8 cellular contexts compared by ENCODE assay signal in the genomic region with DNA sequence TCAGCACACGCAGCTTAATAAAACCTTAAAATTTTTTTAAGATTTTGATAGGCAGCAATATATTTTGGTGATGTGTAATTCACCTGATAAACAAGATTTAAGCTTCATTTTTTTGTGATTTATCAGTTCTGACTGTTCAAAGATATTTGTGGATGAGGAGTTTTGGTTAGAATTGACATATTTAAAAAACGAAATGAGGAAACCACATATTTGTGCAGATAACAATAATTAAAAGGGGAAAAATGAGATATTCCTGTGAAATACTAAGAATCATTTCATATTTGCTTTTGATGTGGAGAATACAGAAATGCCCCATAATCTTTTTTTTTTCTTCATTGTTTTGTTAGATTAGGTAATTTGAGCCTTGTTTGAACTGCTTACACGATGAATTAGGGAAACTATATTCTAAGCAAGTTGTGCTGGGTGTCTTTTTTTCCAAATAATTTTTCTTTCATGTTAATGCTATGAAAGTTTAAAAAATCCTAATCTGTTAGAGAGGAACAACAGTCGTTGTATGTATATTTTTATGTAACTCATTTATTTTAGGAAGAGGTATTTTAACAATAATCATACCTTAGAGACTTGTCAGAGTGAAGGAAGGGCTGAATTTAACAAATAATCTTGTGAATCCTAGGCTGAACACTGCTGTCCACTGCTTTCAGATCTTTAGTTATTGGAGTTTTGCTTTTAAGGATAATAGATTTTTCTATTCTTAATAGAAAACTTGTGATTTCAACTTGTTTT. TPM values are rescaled to one million over a fixed set of nuclear protein-coding genes. Genes with fewer than 3 reads are reported as not detected.
A peak's percentile ranks its signal among the peaks of the same experiment; 100 is the strongest.
DNase-seq lines count a peak whose midpoint lies in the region; ATAC-seq, FAIRE-seq and TF ChIP-seq lines count a peak whose summit lies in the region.

No MANE protein-coding gene starts in this region.

- DNase-seq in A549 (ENCODE audit: low read depth in 1 of 2, low spot score in 1 of 2) (no peak), HL-60 (ENCODE audit: low read depth in 1 of 2, low spot score in 1 of 2) (no peak), body of pancreas (no peak), NCI-H1105 treated with DMSO at 0.1 percent for 48 hours (lab: John Stamatoyannopoulos, UW) (no peak), NK-92 (lab: John Stamatoyannopoulos, UW; ENCODE audit: unreplicated experiment) (no peak), D341Med (ENCODE audit: low spot score) (no peak)

- peak overlapping the region; percentile 78 for H3K4me2 ChIP-seq in A549

- TF ChIP-seq RAD21 in A549 (conservative IDR thresholded peaks at IDR 0.05 in 1 of 2, IDR thresholded peaks at IDR 0.05 in 1 of 2), result no peak

- H3K4me3 ChIP-seq in A549, result peak overlapping the region; percentile 87
- peak overlapping the region; percentile 58 for H3K4me3 ChIP-seq in HL-60 (replicated peaks; ENCODE audit: insufficient read depth, low read length)
- H3K4me3 ChIP-seq in body of pancreas, result no peak overlapping the region
- H3K4me3 ChIP-seq in mesodermal cell (ENCODE audit: extremely low read depth, insufficient read depth, low read length, poor library complexity, severe bottlenecking), result peak overlapping the region; percentile 70

- no peaks in the 10 kb centered on the region for H3K27me3 ChIP-seq in HL-60 (ENCODE audit: insufficient read depth, poor library complexity, severe bottlenecking)
- H3K27me3 ChIP-seq in body of pancreas, result no peaks in the 10 kb centered on the region

- H3K27ac ChIP-seq in A549 (no peak overlapping the region; a peak in 1 of 6 replicates), HL-60 (replicated peaks) (peak overlapping the region; percentile 23; the same call in 1 of the 2 replicates), body of pancreas (peak overlapping the region in 3 of 4 donors; percentile 97 to 99 (median 99)), mesodermal cell (ENCODE audit: low read depth, low read length, severe bottlenecking) (no peak overlapping the region)

- CTCF ChIA-PET in A549 (lab: Yijun Ruan, JAX), result interaction anchor here (1.0 kb wide), 1 partner anchor 101 kb away, joined by 3 read pairs; no protein-coding TSS in a partner anchor

- no peak for FAIRE-seq in A549 (lab: Jason Lieb, UNC)

- POLR2A ChIA-PET in A549 (lab: Yijun Ruan, JAX), result interaction anchor here (0.8 to 1.2 kb wide), 2 partner anchors 47 to 62 kb away, joined by 3 read pairs; no protein-coding TSS in a partner anchor

- H3K36me3 ChIP-seq in body of pancreas (replicated peaks in 1 of 2; ENCODE audit: insufficient read depth in 1 of 2, low read depth in 2 of 2) (no peaks in the 10 kb centered on the region), mesodermal cell (ENCODE audit: control insufficient read depth, insufficient read depth, low read length) (peaks cover 9% of the 10 kb centered on the region)

- ATAC-seq in A549 (no peak), body of pancreas (no peak), GM21447 (IDR thresholded peaks at IDR 0.05; ENCODE audit: unreplicated experiment) (no peak)

- no peaks in the 10 kb centered on the region for H3K9me3 ChIP-seq in A549
- H3K9me3 ChIP-seq in body of pancreas, result no peaks in the 10 kb centered on the region
- H3K9me3 ChIP-seq in mesodermal cell (ENCODE audit: control insufficient read depth, low read length), result no peaks in the 10 kb centered on the region

- 23% methylated on average over 4 of the region's 4 CpGs for WGBS in A549 (ENCODE audit: missing lambda C conversion rate)
- WGBS in body of pancreas, 2 donors, result 5 to 8% methylated on average over 4 of the region's 4 CpGs
- 60% methylated on average over 1 of the region's 4 CpGs; no CpG with 5 or more reads in 1 of the 2 experiments for WGBS in mesodermal cell (ENCODE audit: insufficient coverage in 2 of 2), 2 experiments

- intact Hi-C loops in body of pancreas (cut with DNase I), result no loop called here

- H3K4me1 ChIP-seq in A549, result peaks cover 34% of the 10 kb centered on the region; the same call in 2 of the 3 replicates
- peaks cover 34% of the 10 kb centered on the region for H3K4me1 ChIP-seq in body of pancreas
- H3K4me1 ChIP-seq in mesodermal cell (ENCODE audit: control insufficient read depth, insufficient read depth, low read length, poor library complexity, severe bottlenecking), result peaks cover 7% of the 10 kb centered on the region

- no peak for TF ChIP-seq CTCF in A549 (IDR thresholded peaks at IDR 0.05)
- no peak for TF ChIP-seq CTCF in HL-60 (IDR thresholded peaks at IDR 0.05; ENCODE audit: insufficient read depth, low read length)
- TF ChIP-seq CTCF in body of pancreas (IDR thresholded peaks at IDR 0.05), result no peak

- no peak for TF ChIP-seq EP300 in A549 (IDR thresholded peaks at IDR 0.05)

- no peak for TF ChIP-seq POLR2A in A549 (IDR thresholded peaks at IDR 0.05; ENCODE audit: low read length)
- no peak for TF ChIP-seq POLR2A in body of pancreas (IDR thresholded peaks at IDR 0.05)

TF ChIP-seq in A549, 52 proteins besides CTCF, POLR2A, EP300 and RAD21:
- TF ChIP-seq, protein P1, sequence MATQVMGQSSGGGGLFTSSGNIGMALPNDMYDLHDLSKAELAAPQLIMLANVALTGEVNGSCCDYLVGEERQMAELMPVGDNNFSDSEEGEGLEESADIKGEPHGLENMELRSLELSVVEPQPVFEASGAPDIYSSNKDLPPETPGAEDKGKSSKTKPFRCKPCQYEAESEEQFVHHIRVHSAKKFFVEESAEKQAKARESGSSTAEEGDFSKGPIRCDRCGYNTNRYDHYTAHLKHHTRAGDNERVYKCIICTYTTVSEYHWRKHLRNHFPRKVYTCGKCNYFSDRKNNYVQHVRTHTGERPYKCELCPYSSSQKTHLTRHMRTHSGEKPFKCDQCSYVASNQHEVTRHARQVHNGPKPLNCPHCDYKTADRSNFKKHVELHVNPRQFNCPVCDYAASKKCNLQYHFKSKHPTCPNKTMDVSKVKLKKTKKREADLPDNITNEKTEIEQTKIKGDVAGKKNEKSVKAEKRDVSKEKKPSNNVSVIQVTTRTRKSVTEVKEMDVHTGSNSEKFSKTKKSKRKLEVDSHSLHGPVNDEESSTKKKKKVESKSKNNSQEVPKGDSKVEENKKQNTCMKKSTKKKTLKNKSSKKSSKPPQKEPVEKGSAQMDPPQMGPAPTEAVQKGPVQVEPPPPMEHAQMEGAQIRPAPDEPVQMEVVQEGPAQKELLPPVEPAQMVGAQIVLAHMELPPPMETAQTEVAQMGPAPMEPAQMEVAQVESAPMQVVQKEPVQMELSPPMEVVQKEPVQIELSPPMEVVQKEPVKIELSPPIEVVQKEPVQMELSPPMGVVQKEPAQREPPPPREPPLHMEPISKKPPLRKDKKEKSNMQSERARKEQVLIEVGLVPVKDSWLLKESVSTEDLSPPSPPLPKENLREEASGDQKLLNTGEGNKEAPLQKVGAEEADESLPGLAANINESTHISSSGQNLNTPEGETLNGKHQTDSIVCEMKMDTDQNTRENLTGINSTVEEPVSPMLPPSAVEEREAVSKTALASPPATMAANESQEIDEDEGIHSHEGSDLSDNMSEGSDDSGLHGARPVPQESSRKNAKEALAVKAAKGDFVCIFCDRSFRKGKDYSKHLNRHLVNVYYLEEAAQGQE (IDR thresholded peaks at IDR 0.05), result no peak
- TF ChIP-seq, protein P2, sequence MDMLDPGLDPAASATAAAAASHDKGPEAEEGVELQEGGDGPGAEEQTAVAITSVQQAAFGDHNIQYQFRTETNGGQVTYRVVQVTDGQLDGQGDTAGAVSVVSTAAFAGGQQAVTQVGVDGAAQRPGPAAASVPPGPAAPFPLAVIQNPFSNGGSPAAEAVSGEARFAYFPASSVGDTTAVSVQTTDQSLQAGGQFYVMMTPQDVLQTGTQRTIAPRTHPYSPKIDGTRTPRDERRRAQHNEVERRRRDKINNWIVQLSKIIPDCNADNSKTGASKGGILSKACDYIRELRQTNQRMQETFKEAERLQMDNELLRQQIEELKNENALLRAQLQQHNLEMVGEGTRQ (IDR thresholded peaks at IDR 0.05), result no peak
- TF ChIP-seq MAZ (IDR thresholded peaks at IDR 0.05; ENCODE audit: borderline replicate concordance, low read depth, low read length) (no peak), FOSL2 (IDR thresholded peaks at IDR 0.05) (no peak), FOSL2 (CRISPR knock-in tag; IDR thresholded peaks at IDR 0.05) (no peak), KDM1A (IDR thresholded peaks at IDR 0.05; ENCODE audit: low read depth) (no peak), NR3C1 (IDR thresholded peaks at IDR 0.05) (no peak), ESRRA (IDR thresholded peaks at IDR 0.05; ENCODE audit: borderline replicate concordance, low read length) (no peak), CBX2 (IDR thresholded peaks at IDR 0.05; ENCODE audit: borderline replicate concordance, low read depth) (no peak), JUNB (IDR thresholded peaks at IDR 0.05) (no peak), SREBF2 (IDR thresholded peaks at IDR 0.05) (no peak), ZSCAN20 (CRISPR knock-in tag; IDR thresholded peaks at IDR 0.05) (no peak), HEYL (CRISPR knock-in tag; IDR thresholded peaks at IDR 0.05) (no peak)
- TF ChIP-seq, protein P3, sequence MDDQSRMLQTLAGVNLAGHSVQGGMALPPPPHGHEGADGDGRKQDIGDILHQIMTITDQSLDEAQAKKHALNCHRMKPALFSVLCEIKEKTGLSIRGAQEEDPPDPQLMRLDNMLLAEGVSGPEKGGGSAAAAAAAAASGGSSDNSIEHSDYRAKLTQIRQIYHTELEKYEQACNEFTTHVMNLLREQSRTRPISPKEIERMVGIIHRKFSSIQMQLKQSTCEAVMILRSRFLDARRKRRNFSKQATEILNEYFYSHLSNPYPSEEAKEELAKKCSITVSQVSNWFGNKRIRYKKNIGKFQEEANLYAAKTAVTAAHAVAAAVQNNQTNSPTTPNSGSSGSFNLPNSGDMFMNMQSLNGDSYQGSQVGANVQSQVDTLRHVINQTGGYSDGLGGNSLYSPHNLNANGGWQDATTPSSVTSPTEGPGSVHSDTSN (IDR thresholded peaks at IDR 0.05), result no peak
TF ChIP-seq in A549: peak in this region for 0.

RNA-seq across cellular contexts. Expression of a gene that starts 4.0 kb away (rescaled TPM):
- polyA plus RNA-seq in A549 (2011; rRNA removed), result 16.3 and 19.2 TPM in 2 replicates
- polyA plus RNA-seq in A549 (2012; cell fraction: cytosol; rRNA removed), result 10.8 and 12.2 TPM in 2 replicates
- 15.1 and 20.0 TPM in 2 replicates for polyA plus RNA-seq in A549 (2012; cell fraction: nucleus; rRNA removed)
- 13.5 to 14.3 TPM (median 14.1 TPM) in 3 replicates for polyA plus RNA-seq in A549 (2017; fragmentation: RNase III; extraction: RNeasy Plus Mini Kit Qiagen cat#74134 plus additional on column Dnase treatment)
- 93.0 and 94.2 TPM in 2 replicates for polyA minus RNA-seq in A549 (2011; rRNA and poly(A)+ RNA removed)
- total RNA-seq in body of pancreas, result 10 to 100 TPM; 71.5 to 85.1 TPM
- polyA plus RNA-seq in mesodermal cell (2013, experiment 1 of 2), result 45.9 TPM
- polyA plus RNA-seq in mesodermal cell (2013, experiment 2 of 2), result 43.6 TPM

Comparison
In these comparisons a context has a peak if more than half of its experiments do, and no peak if none do; other contexts are left out.
1. H3K27ac ChIP-seq: peak in HL-60 (single experiment) and body of pancreas (3 of 4); none in A549 (0 of 2) and mesodermal cell (single experiment).
2. H3K4me3 ChIP-seq: peak in A549 (single experiment), HL-60 (single experiment) and mesodermal cell (single experiment); none in body of pancreas (0 of 2).